1 cellular context compared by ENCODE assay signal in the genomic region with DNA sequence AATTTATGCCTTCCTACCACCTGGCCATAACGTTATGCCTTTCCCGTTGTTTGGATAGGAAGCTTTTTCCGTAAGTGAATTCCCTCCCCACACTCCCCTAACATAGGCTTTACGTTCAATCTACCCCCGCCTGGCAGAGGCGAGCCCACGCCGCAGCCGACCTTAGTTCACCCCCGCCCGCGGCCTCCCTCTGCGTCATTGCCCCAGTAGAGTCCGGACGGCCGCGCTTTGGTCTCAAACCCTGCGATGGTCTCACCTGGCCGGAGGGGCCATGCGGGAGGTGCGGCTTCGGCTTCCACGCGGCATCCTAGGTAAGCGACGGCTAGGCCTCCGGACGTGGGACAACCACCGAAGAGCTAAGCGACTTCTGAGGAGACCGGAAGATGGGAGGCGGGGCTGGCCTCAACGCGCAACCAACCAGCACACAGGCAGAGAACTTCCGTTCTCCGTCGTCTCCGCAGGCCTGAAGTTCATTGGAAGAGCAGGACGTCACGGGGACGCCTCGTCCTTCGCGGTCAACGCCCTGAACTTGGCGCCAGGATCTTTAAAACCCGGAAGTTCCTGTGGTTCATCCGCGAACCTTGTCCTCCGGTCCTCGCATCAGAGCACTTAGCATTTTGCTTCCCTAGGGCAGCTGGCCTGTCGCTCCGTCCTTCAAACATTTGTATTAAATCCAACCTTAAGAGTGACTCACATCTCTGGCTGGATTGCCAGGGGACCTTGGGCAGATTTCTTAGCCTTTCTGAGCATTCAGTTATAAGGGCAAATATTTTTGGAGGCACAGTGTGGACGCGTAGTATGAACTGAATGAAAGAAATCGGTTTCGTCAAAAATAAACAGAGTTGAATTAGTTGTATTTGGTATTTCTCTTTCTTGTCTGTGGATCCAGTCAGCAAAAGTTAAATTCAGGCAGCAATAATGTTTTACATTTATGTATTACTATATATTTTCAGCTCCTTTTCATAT.
A peak's percentile ranks its signal among the peaks of the same experiment; 100 is the strongest.
TF ChIP-seq lines count a peak whose summit lies in the region.

A gene with protein sequence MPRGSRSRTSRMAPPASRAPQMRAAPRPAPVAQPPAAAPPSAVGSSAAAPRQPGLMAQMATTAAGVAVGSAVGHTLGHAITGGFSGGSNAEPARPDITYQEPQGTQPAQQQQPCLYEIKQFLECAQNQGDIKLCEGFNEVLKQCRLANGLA (minus strand): TSS at position 369 of the 966 bp plus-strand sequence. CDS start 63 bp downstream, at position 306.

TF ChIP-seq in HepG2, 621 proteins besides CTCF, POLR2A, EP300 and RAD21 (continued from another document and continues in another):
- TF ChIP-seq HNF1A (IDR thresholded peaks at IDR 0.05; ENCODE audit: low read depth) (no peak), HNF1A (CRISPR knock-in tag; IDR thresholded peaks at IDR 0.05; ENCODE audit: borderline replicate concordance) (peak; percentile 49; the same call in 1 of the 2 replicates), ZNF562 (CRISPR knock-in tag; IDR thresholded peaks at IDR 0.05; ENCODE audit: borderline replicate concordance) (no peak), ZFP41 (CRISPR knock-in tag; IDR thresholded peaks at IDR 0.05; ENCODE audit: borderline replicate concordance) (peak; percentile 91; the same call in 1 of the 2 replicates), AGO2 (optimal IDR thresholded peaks at IDR 0.05; ENCODE audit: low read depth, low read length) (peak; percentile 57), ZNF572 (CRISPR knock-in tag; IDR thresholded peaks at IDR 0.05) (0 out of 2 replicates have a peak, but pooled peaks have one; percentile 54), KLF9 (CRISPR knock-in tag; IDR thresholded peaks at IDR 0.05; ENCODE audit: low read depth) (no peak), CENPX (CRISPR knock-in tag; IDR thresholded peaks at IDR 0.05) (no peak), SRY (CRISPR knock-in tag; IDR thresholded peaks at IDR 0.05) (peak; percentile 80; the same call in 1 of the 2 replicates), ZNF768 (CRISPR knock-in tag; IDR thresholded peaks at IDR 0.05) (peak; percentile 69; the same call in 1 of the 2 replicates), MEIS1 (CRISPR knock-in tag; IDR thresholded peaks at IDR 0.05; ENCODE audit: borderline replicate concordance) (peak; percentile 60; the same call in 1 of the 2 replicates), RCOR2 (CRISPR knock-in tag; IDR thresholded peaks at IDR 0.05) (no peak), EEA1 (CRISPR knock-in tag; IDR thresholded peaks at IDR 0.05; ENCODE audit: borderline replicate concordance) (no peak), TSC22D2 (CRISPR knock-in tag; IDR thresholded peaks at IDR 0.05; ENCODE audit: borderline replicate concordance) (peak; percentile 70; the same call in 1 of the 2 replicates), ZNF577 (CRISPR knock-in tag; IDR thresholded peaks at IDR 0.05; ENCODE audit: borderline replicate concordance, low read depth) (no peak), CCAR2 (optimal IDR thresholded peaks at IDR 0.05; ENCODE audit: low read depth, low read length) (no peak), PITX1 (CRISPR knock-in tag; IDR thresholded peaks at IDR 0.05) (peak; percentile 82; the same call in 1 of the 2 replicates), ZNF720 (CRISPR knock-in tag; IDR thresholded peaks at IDR 0.05) (no peak), MATR3 (CRISPR knock-in tag; IDR thresholded peaks at IDR 0.05) (no peak), SIX1 (CRISPR knock-in tag; IDR thresholded peaks at IDR 0.05; ENCODE audit: borderline replicate concordance) (peak; percentile 46; the same call in 1 of the 2 replicates), SETDB1 (CRISPR knock-in tag; IDR thresholded peaks at IDR 0.05; ENCODE audit: borderline replicate concordance) (no peak), KAT8 (CRISPR knock-in tag; IDR thresholded peaks at IDR 0.05) (peak; percentile 98), ZNF205 (CRISPR knock-in tag; IDR thresholded peaks at IDR 0.05) (0 out of 2 replicates have a peak, but pooled peaks have one; percentile 51), ATF2 (CRISPR knock-in tag; IDR thresholded peaks at IDR 0.05) (0 out of 2 replicates have a peak, but pooled peaks have one; percentile 53), PAF1 (CRISPR knock-in tag; IDR thresholded peaks at IDR 0.05) (no peak), ZNF124 (CRISPR knock-in tag; IDR thresholded peaks at IDR 0.05) (peak; percentile 63; the same call in 1 of the 2 replicates), SMYD3 (CRISPR knock-in tag; IDR thresholded peaks at IDR 0.05) (no peak), PREB (CRISPR knock-in tag; IDR thresholded peaks at IDR 0.05) (no peak), ZNF879 (CRISPR knock-in tag; IDR thresholded peaks at IDR 0.05) (peak; percentile 80; the same call in 1 of the 2 replicates), ZNF670 (CRISPR knock-in tag; IDR thresholded peaks at IDR 0.05; ENCODE audit: borderline replicate concordance) (peak; percentile 89), MXD3 (CRISPR knock-in tag; IDR thresholded peaks at IDR 0.05) (peak; percentile 70; the same call in 1 of the 2 replicates), HNRNPL (IDR thresholded peaks at IDR 0.05; ENCODE audit: low read depth, low read length) (0 out of 2 replicates have a peak, but pooled peaks have one; percentile 41), JUND (CRISPR knock-in tag; IDR thresholded peaks at IDR 0.05) (no peak), ERF (CRISPR knock-in tag; IDR thresholded peaks at IDR 0.05) (no peak; the same call in none of the 2 replicates), ZNF619 (CRISPR knock-in tag; IDR thresholded peaks at IDR 0.05) (peak; percentile 55; the same call in 1 of the 2 replicates), ARNTL (CRISPR knock-in tag; IDR thresholded peaks at IDR 0.05) (0 out of 2 replicates have a peak, but pooled peaks have one; percentile 20), ZBTB49 (CRISPR knock-in tag; IDR thresholded peaks at IDR 0.05; ENCODE audit: borderline replicate concordance) (no peak), DRAP1 (CRISPR knock-in tag; IDR thresholded peaks at IDR 0.05) (peak; percentile 77), ZNF33B (CRISPR knock-in tag; IDR thresholded peaks at IDR 0.05) (peak; percentile 60; the same call in 1 of the 2 replicates), RARG (CRISPR knock-in tag; IDR thresholded peaks at IDR 0.05; ENCODE audit: low read depth) (0 out of 2 replicates have a peak, but pooled peaks have one; percentile 60), ZNF75D (CRISPR knock-in tag; IDR thresholded peaks at IDR 0.05; ENCODE audit: borderline replicate concordance) (no peak), TOPORS (CRISPR knock-in tag; IDR thresholded peaks at IDR 0.05) (peak; percentile 21; the same call in 1 of the 2 replicates)
- TF ChIP-seq, protein P1, sequence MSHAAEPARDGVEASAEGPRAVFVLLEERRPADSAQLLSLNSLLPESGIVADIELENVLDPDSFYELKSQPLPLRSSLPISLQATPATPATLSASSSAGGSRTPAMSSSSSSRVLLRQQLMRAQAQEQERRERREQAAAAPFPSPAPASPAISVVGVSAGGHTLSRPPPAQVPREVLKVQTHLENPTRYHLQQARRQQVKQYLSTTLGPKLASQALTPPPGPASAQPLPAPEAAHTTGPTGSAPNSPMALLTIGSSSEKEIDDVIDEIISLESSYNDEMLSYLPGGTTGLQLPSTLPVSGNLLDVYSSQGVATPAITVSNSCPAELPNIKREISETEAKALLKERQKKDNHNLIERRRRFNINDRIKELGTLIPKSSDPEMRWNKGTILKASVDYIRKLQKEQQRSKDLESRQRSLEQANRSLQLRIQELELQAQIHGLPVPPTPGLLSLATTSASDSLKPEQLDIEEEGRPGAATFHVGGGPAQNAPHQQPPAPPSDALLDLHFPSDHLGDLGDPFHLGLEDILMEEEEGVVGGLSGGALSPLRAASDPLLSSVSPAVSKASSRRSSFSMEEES (CRISPR knock-in tag; IDR thresholded peaks at IDR 0.05) = peak; percentile 33; the same call in 1 of the 2 replicates
- TF ChIP-seq, protein P2, sequence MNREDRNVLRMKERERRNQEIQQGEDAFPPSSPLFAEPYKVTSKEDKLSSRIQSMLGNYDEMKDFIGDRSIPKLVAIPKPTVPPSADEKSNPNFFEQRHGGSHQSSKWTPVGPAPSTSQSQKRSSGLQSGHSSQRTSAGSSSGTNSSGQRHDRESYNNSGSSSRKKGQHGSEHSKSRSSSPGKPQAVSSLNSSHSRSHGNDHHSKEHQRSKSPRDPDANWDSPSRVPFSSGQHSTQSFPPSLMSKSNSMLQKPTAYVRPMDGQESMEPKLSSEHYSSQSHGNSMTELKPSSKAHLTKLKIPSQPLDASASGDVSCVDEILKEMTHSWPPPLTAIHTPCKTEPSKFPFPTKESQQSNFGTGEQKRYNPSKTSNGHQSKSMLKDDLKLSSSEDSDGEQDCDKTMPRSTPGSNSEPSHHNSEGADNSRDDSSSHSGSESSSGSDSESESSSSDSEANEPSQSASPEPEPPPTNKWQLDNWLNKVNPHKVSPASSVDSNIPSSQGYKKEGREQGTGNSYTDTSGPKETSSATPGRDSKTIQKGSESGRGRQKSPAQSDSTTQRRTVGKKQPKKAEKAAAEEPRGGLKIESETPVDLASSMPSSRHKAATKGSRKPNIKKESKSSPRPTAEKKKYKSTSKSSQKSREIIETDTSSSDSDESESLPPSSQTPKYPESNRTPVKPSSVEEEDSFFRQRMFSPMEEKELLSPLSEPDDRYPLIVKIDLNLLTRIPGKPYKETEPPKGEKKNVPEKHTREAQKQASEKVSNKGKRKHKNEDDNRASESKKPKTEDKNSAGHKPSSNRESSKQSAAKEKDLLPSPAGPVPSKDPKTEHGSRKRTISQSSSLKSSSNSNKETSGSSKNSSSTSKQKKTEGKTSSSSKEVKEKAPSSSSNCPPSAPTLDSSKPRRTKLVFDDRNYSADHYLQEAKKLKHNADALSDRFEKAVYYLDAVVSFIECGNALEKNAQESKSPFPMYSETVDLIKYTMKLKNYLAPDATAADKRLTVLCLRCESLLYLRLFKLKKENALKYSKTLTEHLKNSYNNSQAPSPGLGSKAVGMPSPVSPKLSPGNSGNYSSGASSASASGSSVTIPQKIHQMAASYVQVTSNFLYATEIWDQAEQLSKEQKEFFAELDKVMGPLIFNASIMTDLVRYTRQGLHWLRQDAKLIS (CRISPR knock-in tag; IDR thresholded peaks at IDR 0.05) = no peak
